12 cellular contexts compared by ENCODE assay signal in genomic region chr12:49661191-49661590, GRCh38. TPM values are rescaled to one million over a fixed set of nuclear protein-coding genes. Genes with fewer than 3 reads are reported as not detected.
A peak's percentile ranks its signal among the peaks of the same experiment; 100 is the strongest.
DNase-seq lines count a peak whose midpoint lies in the region; ATAC-seq and TF ChIP-seq lines count a peak whose summit lies in the region.
"Had no signal": no experiment of that assay in that cellular context is flagged by ENCODE, and none has a peak within 500 bp of the region (broad histone marks: within the 10 kb centered on the region; RNA-seq: fewer than 3 reads in every experiment).

No MANE protein-coding gene starts in this region.

- H3K27me3 ChIP-seq in dorsolateral prefrontal cortex (no peaks in the 10 kb centered on the region), smooth muscle cell (ENCODE audit: low read depth) (no peaks in the 10 kb centered on the region), vagina (no peaks in the 10 kb centered on the region)
- H3K27me3 ChIP-seq: transverse colon had no signal

- H3K27ac ChIP-seq in OCI-LY7 (ENCODE audit: low read depth, low read length, poor library complexity, severe bottlenecking) (peak overlapping the region; percentile 86), dorsolateral prefrontal cortex (peak overlapping the region in 39 of 59 donors; percentile 2 to 99 (median 66)), smooth muscle cell (ENCODE audit: low read depth) (no peak overlapping the region), vagina (no peak overlapping the region)

- H3K4me1 Mint-ChIP-seq in CD14-positive monocyte: peaks cover 53% of the 10 kb centered on the region
- peaks cover 17% of the 10 kb centered on the region for H3K4me1 Mint-ChIP-seq in mesothelial cell of epicardium

- H3K36me3 Mint-ChIP-seq in CD14-positive monocyte (peaks cover 31 to 51% of the 10 kb centered on the region in 2 donors), mesothelial cell of epicardium (peaks cover 2% of the 10 kb centered on the region)

- H3K36me3 ChIP-seq in OCI-LY7 (ENCODE audit: insufficient read depth, low read length): peaks cover 43% of the 10 kb centered on the region
- no peaks in the 10 kb centered on the region for H3K36me3 ChIP-seq in smooth muscle cell (ENCODE audit: low read depth)
- peaks cover 0 to 7% of the 10 kb centered on the region in 2 donors for H3K36me3 ChIP-seq in vagina
- H3K36me3 ChIP-seq: transverse colon had no signal

- H3K27ac Mint-ChIP-seq in CD14-positive monocyte (peak overlapping the region in 5 of 7 donors; percentile 30 to 89 (median 79)), mesothelial cell of epicardium (no peak overlapping the region)

- H3F3A ChIP-seq in smooth muscle cell (ENCODE audit: low read depth): no peaks in the 10 kb centered on the region

- 92% methylated on average over 3 of the region's 3 CpGs for WGBS in smooth muscle cell (ENCODE audit: low lambda C conversion rate)

- no peak for DNase-seq in CD14-positive monocyte (ENCODE audit: low spot score)
- peak; percentile 70 for DNase-seq in OCI-LY7 (ENCODE audit: low spot score)
- DNase-seq in dorsolateral prefrontal cortex: no peak
- no peak for DNase-seq in mesothelial cell of epicardium (ENCODE audit: low spot score in 2 of 2, unreplicated experiment in 2 of 2)
- DNase-seq in smooth muscle cell (lab: John Stamatoyannopoulos, UW; ENCODE audit: unreplicated experiment): no peak
- no peak for DNase-seq in vagina (ENCODE audit: extremely low spot score in 2 of 2)
- no peak for DNase-seq in AG08395 (ENCODE audit: low spot score)
- DNase-seq: hypothalamus, NCI-H187, SHP77 treated with DMSO at 0.1 percent for 48 hours, transverse colon had no signal

- H3K4me3 ChIP-seq in OCI-LY7 (ENCODE audit: low read depth, low read length, poor library complexity, severe bottlenecking) (peak overlapping the region; percentile 60), dorsolateral prefrontal cortex (no peak overlapping the region), smooth muscle cell (no peak overlapping the region), vagina (no peak overlapping the region)
- H3K4me3 ChIP-seq: transverse colon had no signal

- CTCF ChIA-PET in OCI-LY7 (lab: Charles Lee; ENCODE audit: unreplicated experiment): no interaction called here

- H3K79me2 ChIP-seq in OCI-LY7 (ENCODE audit: insufficient read depth, low read depth, low read length): no peaks in the 10 kb centered on the region; the same call in 1 of the 2 replicates
- peaks cover 3% of the 10 kb centered on the region for H3K79me2 ChIP-seq in smooth muscle cell (ENCODE audit: low read depth)

- H3K9me3 ChIP-seq in OCI-LY7 (ENCODE audit: low read length) (no peaks in the 10 kb centered on the region), smooth muscle cell (replicated peaks; ENCODE audit: low read depth) (no peaks in the 10 kb centered on the region), vagina (no peaks in the 10 kb centered on the region)
- H3K9me3 ChIP-seq: transverse colon had no signal

- TF ChIP-seq POLR2A in vagina (IDR thresholded peaks at IDR 0.05): no peak

- peak; percentile 25 for ATAC-seq in GM18861 (IDR thresholded peaks at IDR 0.05; ENCODE audit: unreplicated experiment)

- peak overlapping the region; percentile 49 to 59 for H3K4me3 Mint-ChIP-seq in CD14-positive monocyte
- H3K4me3 Mint-ChIP-seq in mesothelial cell of epicardium: no peak overlapping the region

- no peak for TF ChIP-seq CTCF in CD14-positive monocyte (IDR thresholded peaks at IDR 0.05)
- TF ChIP-seq CTCF in OCI-LY7 (conservative IDR thresholded peaks at IDR 0.05; ENCODE audit: low read length): no peak
- no peak for TF ChIP-seq CTCF in dorsolateral prefrontal cortex (IDR thresholded peaks at IDR 0.05 in 54 of 56, conservative IDR thresholded peaks at IDR 0.05 in 2 of 56; ENCODE audit: low read depth in 1 of 56, partially characterized antibody in 56 of 56)
- TF ChIP-seq CTCF in mesothelial cell of epicardium (IDR thresholded peaks at IDR 0.05; ENCODE audit: unreplicated experiment): no peak
- no peak for TF ChIP-seq CTCF in smooth muscle cell (IDR thresholded peaks at IDR 0.05; ENCODE audit: borderline replicate concordance, insufficient read depth, poor library complexity, severe bottlenecking)
- no peak for TF ChIP-seq CTCF in vagina (IDR thresholded peaks at IDR 0.05)

- no peaks in the 10 kb centered on the region for H3K9me2 ChIP-seq in OCI-LY7 (ENCODE audit: insufficient read depth, low read length)

- H2AFZ ChIP-seq in OCI-LY7 (ENCODE audit: low read length) (no peak overlapping the region), smooth muscle cell (ENCODE audit: low read depth) (no peak overlapping the region)

- no peak overlapping the region for H3K9ac ChIP-seq in smooth muscle cell (ENCODE audit: low read depth)

- H3K4me2 ChIP-seq in OCI-LY7 (ENCODE audit: low read length) (peak overlapping the region; percentile 88), smooth muscle cell (no peak overlapping the region)

- intact Hi-C loops in CD14-positive monocyte (cut with micrococcal nuclease) (loop anchor here (5.0 kb wide), 2 partner anchors 36 to 46 kb away; partner anchors contain the start of gene FMNL3 (in 1 of the 2)), OCI-LY7 (cut with micrococcal nuclease; ENCODE audit: unreplicated experiment) (no loop called here), dorsolateral prefrontal cortex (cut with DNase I) (no loop called here), vagina (cut with DNase I) (no loop called here)

- H3K9me3 Mint-ChIP-seq in CD14-positive monocyte: peaks cover 0 to 3% (median 0%) of the 10 kb centered on the region in 7 donors
- no peaks in the 10 kb centered on the region for H3K9me3 Mint-ChIP-seq in mesothelial cell of epicardium

- H4K20me1 ChIP-seq in OCI-LY7 (ENCODE audit: insufficient read depth, low read length) (no peaks in the 10 kb centered on the region), smooth muscle cell (ENCODE audit: low read depth) (no peaks in the 10 kb centered on the region)

- peaks cover 0 to 4% (median 2%) of the 10 kb centered on the region in 3 donors for H3K27me3 Mint-ChIP-seq in CD14-positive monocyte (ENCODE audit: low read depth in 3 of 3)
- no peaks in the 10 kb centered on the region for H3K27me3 Mint-ChIP-seq in mesothelial cell of epicardium (ENCODE audit: low read depth)

- peaks cover 63% of the 10 kb centered on the region for H3K4me1 ChIP-seq in OCI-LY7 (ENCODE audit: insufficient read depth, low read length, poor library complexity, severe bottlenecking)
- H3K4me1 ChIP-seq in smooth muscle cell (ENCODE audit: low read depth): no peaks in the 10 kb centered on the region
- H3K4me1 ChIP-seq in vagina: peaks cover 33% of the 10 kb centered on the region

- BruUV-seq in OCI-LY7 (replicated peaks; lab: Mats Ljungman, UMichigan): no TSS peak

- POLR2A ChIA-PET in OCI-LY7 (lab: Charles Lee): interaction anchor here (0.8 to 2.3 kb wide), 4 partner anchors 8 to 1800 kb away, joined by 3 to 9 read pairs (median 4); no protein-coding TSS in a partner anchor

RNA-seq across cellular contexts. Expression of gene PRPF40B, which starts 37.8 kb away (rescaled TPM):
- polyA plus RNA-seq in CD14-positive monocyte (under 1 TPM; 0.14 to 0.57 TPM), smooth muscle cell (19.8 and 22.8 TPM in 2 replicates)
- 11.3 and 17.0 TPM in 2 replicates for total RNA-seq in OCI-LY7 (2014; rRNA removed; shearing (Covaris generic))
- total RNA-seq in OCI-LY7 (2022) (25.4 and 26.3 TPM in 2 replicates), dorsolateral prefrontal cortex (10 to 100 TPM; 31.6 to 78.4 (median 47.7) TPM), mesothelial cell of epicardium (56.7 to 62.0 TPM (median 56.9 TPM) in 3 replicates), smooth muscle cell (5.7 and 6.2 TPM in 2 replicates), vagina (22.1 TPM)

RNA-seq across cellular contexts. Expression of gene FMNL3, which starts 46.0 kb away (rescaled TPM):
- polyA plus RNA-seq in CD14-positive monocyte: 1 to 10 TPM; 1.5 to 1.7 TPM
- 28.7 and 29.6 TPM in 2 replicates for total RNA-seq in OCI-LY7 (2014; rRNA removed; shearing (Covaris generic))
- 13.8 and 15.6 TPM in 2 replicates for total RNA-seq in OCI-LY7 (2022)
- 10 to 100 TPM; 13.7 to 48.0 (median 29.3) TPM for total RNA-seq in dorsolateral prefrontal cortex
- total RNA-seq in mesothelial cell of epicardium: 16.3 to 19.2 TPM (median 18.3 TPM) in 3 replicates
- total RNA-seq in smooth muscle cell: 18.3 and 20.8 TPM in 2 replicates
- polyA plus RNA-seq in smooth muscle cell: 19.7 and 21.7 TPM in 2 replicates
- total RNA-seq in vagina: 11.0 TPM

RNA-seq across cellular contexts. Expression of gene FAM186B, which starts 55.8 kb away (rescaled TPM):
- polyA plus RNA-seq in CD14-positive monocyte: not detected
- 0.21 and 0.60 TPM in 2 replicates for total RNA-seq in OCI-LY7 (2014; rRNA removed; shearing (Covaris generic))
- total RNA-seq in OCI-LY7 (2022): 2.4 and 2.8 TPM in 2 replicates
- 1 to 10 TPM in 1 of 120 experiments, under 1 TPM in 65, not detected in 54; 0.14 to 1.2 (median 0.31) TPM for total RNA-seq in dorsolateral prefrontal cortex
- 0.29 to 0.50 TPM (median 0.40 TPM) in 3 replicates for total RNA-seq in mesothelial cell of epicardium
- total RNA-seq in smooth muscle cell: 0.09 and 1.3 TPM in 2 replicates
- 0.18 and 0.26 TPM in 2 replicates for polyA plus RNA-seq in smooth muscle cell
- total RNA-seq in vagina: not detected

Comparison
In these comparisons a context has a peak if more than half of its experiments do, and no peak if none do; other contexts are left out.
1. H3K27ac ChIP-seq: peak in OCI-LY7 (single experiment) and dorsolateral prefrontal cortex (39 of 59); none in smooth muscle cell (single experiment) and vagina (single experiment).
2. intact Hi-C loops: an anchor here in CD14-positive monocyte (5.0 kb wide); none called in OCI-LY7, dorsolateral prefrontal cortex and vagina.